28 cellular contexts compared by ENCODE assay signal in genomic region chr7:68336534-68336933, GRCh38.
"Had no signal": no experiment of that assay in that cellular context is flagged by ENCODE, and none has a peak within 500 bp of the region (broad histone marks: within the 10 kb centered on the region; RNA-seq: fewer than 3 reads in every experiment).

No MANE protein-coding gene starts in this region.

- H3K27ac ChIP-seq: colonic mucosa, coronary artery, dorsolateral prefrontal cortex, epithelial cell of prostate, esophagus muscularis mucosa, esophagus squamous epithelium, foreskin keratinocyte, gastroesophageal sphincter, heart left ventricle, heart right ventricle had no signal

- ATAC-seq: effector memory CD8-positive, alpha-beta T cell; esophagus mucosa; foreskin keratinocyte; gastrocnemius medialis; gastroesophageal sphincter; heart left ventricle; heart right ventricle had no signal

- DNase-seq: colonic mucosa; cortex of kidney; dermis blood vessel endothelial cell; dorsolateral prefrontal cortex; effector CD4-positive, alpha-beta T cell; effector CD8-positive, alpha-beta T cell; effector memory CD4-positive, alpha-beta T cell; effector memory CD8-positive, alpha-beta T cell; endodermal cell; erythroblast; esophagus squamous epithelium; foreskin fibroblast; foreskin keratinocyte; foreskin melanocyte; gastrocnemius medialis; glutamatergic neuron; head of caudate nucleus; heart left ventricle; heart right ventricle had no signal

- H3K27me3 ChIP-seq: colonic mucosa, esophagus muscularis mucosa, esophagus squamous epithelium, foreskin keratinocyte, gastrocnemius medialis, gastroesophageal sphincter, heart left ventricle, heart right ventricle had no signal

- FAIRE-seq: colon, endometrium, endothelial cell of umbilical vein, frontal cortex had no signal

- H3K4me1 ChIP-seq: colonic mucosa, esophagus squamous epithelium, foreskin keratinocyte, heart right ventricle had no signal

- H3K4me3 ChIP-seq: colonic mucosa, coronary artery, dorsolateral prefrontal cortex, esophagus muscularis mucosa, esophagus squamous epithelium, gastrocnemius medialis, gastroesophageal sphincter, heart left ventricle, heart right ventricle had no signal

- H3K36me3 ChIP-seq: colonic mucosa, esophagus muscularis mucosa, esophagus squamous epithelium, gastrocnemius medialis, gastroesophageal sphincter, heart left ventricle, heart right ventricle had no signal

- H3K9me3 ChIP-seq: colonic mucosa, gastrocnemius medialis had no signal
